23 cellular contexts compared by ENCODE assay signal in the genomic region with DNA sequence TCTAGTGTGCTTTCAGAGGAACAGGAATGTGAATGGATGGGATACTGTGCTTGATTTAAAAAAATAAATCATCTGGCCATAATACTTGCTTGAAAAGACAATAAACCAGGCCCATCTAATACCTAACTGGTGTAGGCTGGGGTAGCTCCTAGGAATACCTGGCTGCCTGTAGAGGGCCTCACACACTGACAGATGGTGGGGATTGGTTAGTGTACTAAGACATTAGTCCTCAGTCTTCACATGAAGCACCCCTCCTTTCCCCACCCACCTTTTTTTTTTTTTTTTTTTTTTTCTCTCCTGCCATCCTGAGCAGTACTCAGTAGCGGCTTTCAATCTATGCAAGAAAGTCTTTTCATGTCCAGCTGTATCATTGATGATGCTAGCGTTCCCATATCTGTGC.
"Had no signal": no experiment of that assay in that cellular context is flagged by ENCODE, and none has a peak within 500 bp of the region (broad histone marks: within the 10 kb centered on the region; RNA-seq: fewer than 3 reads in every experiment).

No MANE protein-coding gene starts in this region.

- H3K9me3 ChIP-seq: body of pancreas, neutrophil, pancreas, psoas muscle, right atrium auricular region, thoracic aorta, vagina had no signal

- H3K27me3 ChIP-seq: body of pancreas, cardiac muscle cell, neutrophil, pancreas, right atrium auricular region, vagina had no signal

- H3K27ac ChIP-seq: body of pancreas, cardiac muscle cell, neutrophil, pancreas, psoas muscle, right atrium auricular region, thoracic aorta, vagina, VCaP had no signal

- H3K4me1 ChIP-seq: body of pancreas, pancreas, psoas muscle, right atrium auricular region, vagina had no signal

- H3K4me3 ChIP-seq: body of pancreas, cardiac muscle cell, pancreas, psoas muscle, right atrium auricular region, thoracic aorta, vagina had no signal

- DNase-seq: activated CD4-positive, alpha-beta T cell treated with anti-CD3 and anti-CD28 coated beads for 1 hour; activated CD4-positive, alpha-beta T cell treated with anti-CD3 and anti-CD28 coated beads, Interleukin-2, amount 50 U/mL, for 1 hour; activated CD8-positive, alpha-beta T cell treated with anti-CD3 and anti-CD28 coated beads, Interleukin-2, amount 10 ng/mL, durations not matched to agents 7 days and 5 days; activated gamma-delta T cell; activated naive CD4-positive, alpha-beta T cell treated with anti-CD3 and anti-CD28 coated beads, Interleukin-2, amount 50 U/mL, for 16 hours; activated naive CD8-positive, alpha-beta T cell treated with anti-CD3 and anti-CD28 coated beads, Interleukin-2, amount 50 U/mL, for 24 hours; anterior cingulate cortex; body of pancreas; cortex of kidney; foreskin fibroblast; left ventricle myocardium superior; pancreas; psoas muscle; stimulated activated CD4-positive, alpha-beta T cell treated with anti-CD3 and anti-CD28 coated beads, Interleukin-4, amount 100 ng/mL, for 24 hours; stimulated activated naive CD4-positive, alpha-beta T cell treated with Interleukin-2 at 50 U/mL for 16 hours had no signal

- ATAC-seq: activated CD8-positive, alpha-beta T cell treated with anti-CD3 and anti-CD28 coated beads, Interleukin-2, amount 10 ng/mL, durations not matched to agents 7 days and 5 days; activated naive CD8-positive, alpha-beta T cell treated with anti-CD3 and anti-CD28 coated beads, Interleukin-2, amount 50 U/mL, for 24 hours; body of pancreas; left ventricle myocardium superior; pancreas; psoas muscle had no signal

- FAIRE-seq: endometrium, islet of Langerhans, pancreas had no signal

- H3K36me3 ChIP-seq: cardiac muscle cell, neutrophil, pancreas, right atrium auricular region, thoracic aorta, vagina had no signal
